In genomic region chr16:31214705-31215286, GRCh38 we compare ENCODE assay signal across 1 cellular context.
A peak's percentile ranks its signal among the peaks of the same experiment; 100 is the strongest.
TF ChIP-seq lines count a peak whose summit lies in the region.

No MANE protein-coding gene starts in this region.

TF ChIP-seq in WTC11, 78 proteins besides CTCF, POLR2A, EP300 and RAD21 (continued from another document):
- TF ChIP-seq PRDM15 (CRISPR knock-in tag; IDR thresholded peaks at IDR 0.05) (0 out of 2 replicates have a peak, but pooled peaks have one; percentile 21), SOX15 (CRISPR knock-in tag; IDR thresholded peaks at IDR 0.05) (no peak), NFE2L1 (CRISPR knock-in tag; IDR thresholded peaks at IDR 0.05) (peak; percentile 78), HMGXB4 (CRISPR knock-in tag; IDR thresholded peaks at IDR 0.05) (peak; percentile 83), ETV6 (CRISPR knock-in tag; IDR thresholded peaks at IDR 0.05) (peak; percentile 51; the same call in 1 of the 2 replicates), SP1 (CRISPR knock-in tag; conservative IDR thresholded peaks at IDR 0.05) (peak; percentile 57; the same call in 1 of the 2 replicates), ATF1 (CRISPR knock-in tag; IDR thresholded peaks at IDR 0.05) (no peak), GTF2I (CRISPR knock-in tag; conservative IDR thresholded peaks at IDR 0.05) (no peak), TEAD1 (CRISPR knock-in tag; IDR thresholded peaks at IDR 0.05) (0 out of 2 replicates have a peak, but pooled peaks have one; percentile 42), ZMAT4 (CRISPR knock-in tag; IDR thresholded peaks at IDR 0.05) (no peak), ESRRA (CRISPR knock-in tag; IDR thresholded peaks at IDR 0.05; ENCODE audit: borderline replicate concordance) (0 out of 2 replicates have a peak, but pooled peaks have one; percentile 23), NR3C1 (CRISPR knock-in tag; conservative IDR thresholded peaks at IDR 0.05; ENCODE audit: low read depth) (0 out of 2 replicates have a peak, but pooled peaks have one; percentile 78), MYBL2 (CRISPR knock-in tag; IDR thresholded peaks at IDR 0.05) (peak; percentile 88), TCF7 (CRISPR knock-in tag; IDR thresholded peaks at IDR 0.05; ENCODE audit: low read depth) (peak; percentile 70; the same call in 1 of the 2 replicates), JUN (CRISPR knock-in tag; IDR thresholded peaks at IDR 0.05) (peak; percentile 39; the same call in 1 of the 2 replicates), ZNF281 (CRISPR knock-in tag; IDR thresholded peaks at IDR 0.05) (peak; percentile 57), TP53 (CRISPR knock-in tag; IDR thresholded peaks at IDR 0.05) (peak; percentile 53; the same call in 1 of the 2 replicates), ZNF396 (CRISPR knock-in tag; IDR thresholded peaks at IDR 0.05; ENCODE audit: borderline replicate concordance) (no peak), ZNF121 (CRISPR knock-in tag; IDR thresholded peaks at IDR 0.05) (0 out of 2 replicates have a peak, but pooled peaks have one; percentile 2), FOXP4 (CRISPR knock-in tag; IDR thresholded peaks at IDR 0.05) (peak; percentile 63; the same call in 1 of the 2 replicates), ATF6 (CRISPR knock-in tag; IDR thresholded peaks at IDR 0.05) (no peak), ATF3 (CRISPR knock-in tag; conservative IDR thresholded peaks at IDR 0.05) (no peak), SMAD3 (CRISPR knock-in tag; IDR thresholded peaks at IDR 0.05; ENCODE audit: borderline replicate concordance) (0 out of 2 replicates have a peak, but pooled peaks have one; percentile 31), ZBTB43 (CRISPR knock-in tag; IDR thresholded peaks at IDR 0.05) (peak; percentile 85; the same call in 1 of the 2 replicates), IRF1 (CRISPR knock-in tag; IDR thresholded peaks at IDR 0.05) (peak; percentile 80; the same call in 1 of the 2 replicates), E2F1 (CRISPR knock-in tag; IDR thresholded peaks at IDR 0.05) (peak; percentile 75; the same call in 1 of the 2 replicates), ZNF219 (CRISPR knock-in tag; IDR thresholded peaks at IDR 0.05; ENCODE audit: borderline replicate concordance) (peak; percentile 80), KAT7 (CRISPR knock-in tag; IDR thresholded peaks at IDR 0.05; ENCODE audit: borderline replicate concordance) (no peak; the same call in 1 of the 2 replicates), NR2C2 (CRISPR knock-in tag; IDR thresholded peaks at IDR 0.05) (0 out of 2 replicates have a peak, but pooled peaks have one; percentile 55), MAX (CRISPR knock-in tag; IDR thresholded peaks at IDR 0.05) (peak; percentile 89), AR (CRISPR knock-in tag; IDR thresholded peaks at IDR 0.05) (no peak), ATF2 (CRISPR knock-in tag; IDR thresholded peaks at IDR 0.05; ENCODE audit: borderline replicate concordance, low read depth) (no peak), TEAD4 (CRISPR knock-in tag; IDR thresholded peaks at IDR 0.05) (peak; percentile 69; the same call in 1 of the 2 replicates)
